In genomic region chr9:20356392-20357206, GRCh38 we compare ENCODE assay signal across 8 cellular contexts.
A peak's percentile ranks its signal among the peaks of the same experiment; 100 is the strongest.
DNase-seq lines count a peak whose midpoint lies in the region; ATAC-seq and TF ChIP-seq lines count a peak whose summit lies in the region.

No MANE protein-coding gene starts in this region.

- H3K4me1 ChIP-seq in NT2/D1 (ENCODE audit: insufficient read depth, insufficient read length) (no peaks in the 10 kb centered on the region), upper lobe of left lung (peaks cover 12 to 30% (median 25%) of the 10 kb centered on the region in 4 donors)

- ATAC-seq in upper lobe of left lung (ENCODE audit: low FRiP score in 2 of 2) = peak; percentile 71 to 74

- no peaks in the 10 kb centered on the region for H3K9me3 Mint-ChIP-seq in osteocyte (ENCODE audit: unreplicated experiment)

- H3K27me3 ChIP-seq in NT2/D1 (ENCODE audit: insufficient read depth, insufficient read length) (no peaks in the 10 kb centered on the region), upper lobe of left lung (no peaks in the 10 kb centered on the region)

- H3K4me3 ChIP-seq in NT2/D1 (ENCODE audit: insufficient read length, low read depth) = peak overlapping the region; percentile 22
- H3K4me3 ChIP-seq in upper lobe of left lung = peak overlapping the region in 2 of 4 donors; percentile 25 to 27

- H3K36me3 ChIP-seq in NT2/D1 (ENCODE audit: insufficient read depth, insufficient read length, low read length) = no peaks in the 10 kb centered on the region
- no peaks in the 10 kb centered on the region for H3K36me3 ChIP-seq in upper lobe of left lung

- H3K4me1 Mint-ChIP-seq in osteocyte (ENCODE audit: unreplicated experiment) = peaks cover 55% of the 10 kb centered on the region

- H3K4me3 Mint-ChIP-seq in osteocyte (ENCODE audit: unreplicated experiment) = peak overlapping the region; percentile 70

- H3K36me3 Mint-ChIP-seq in osteocyte (ENCODE audit: unreplicated experiment) = peaks cover 19% of the 10 kb centered on the region

- DNase-seq in activated effector memory CD4-positive, alpha-beta T cell treated with anti-CD3 and anti-CD28 coated beads, Interleukin-2, amount 50 U/mL, for 16 hours = peak; percentile 73
- no peak for DNase-seq in activated effector memory CD4-positive, alpha-beta T cell treated with Interleukin-2 at 50 U/mL for 16 hours
- peak; percentile 38 for DNase-seq in HK-2 (ENCODE audit: unreplicated experiment)
- peak; percentile 78 for DNase-seq in NT2/D1 (ENCODE audit: low read depth, low spot score)
- peak; percentile 46 for DNase-seq in activated naive CD4-positive, alpha-beta T cell treated with Interleukin-2 at 50 U/mL for 16 hours
- DNase-seq in germinal center (ENCODE audit: low spot score) = peak; percentile 5
- peak; percentile 86 for DNase-seq in osteocyte (ENCODE audit: extremely low spot score, unreplicated experiment)
- peak in 1 of 2 donors; percentile 65 for DNase-seq in upper lobe of left lung

- H3K27ac ChIP-seq in upper lobe of left lung = peak overlapping the region; percentile 7 to 50 (median 16)

- TF ChIP-seq CTCF in osteocyte (IDR thresholded peaks at IDR 0.05) = peak; percentile 80
- peak; percentile 27 to 60 (median 51) for TF ChIP-seq CTCF in upper lobe of left lung (IDR thresholded peaks at IDR 0.05)

- no peaks in the 10 kb centered on the region for H3K9me3 ChIP-seq in NT2/D1 (ENCODE audit: insufficient read depth, low read length)
- no peaks in the 10 kb centered on the region for H3K9me3 ChIP-seq in upper lobe of left lung

- WGBS in upper lobe of left lung, 2 donors = 17 to 23% methylated on average over 10 of the region's 10 CpGs

- H3K9ac ChIP-seq in NT2/D1 (ENCODE audit: insufficient read length, low read depth) = peak overlapping the region; percentile 61

- no peak for TF ChIP-seq POLR2A in upper lobe of left lung (IDR thresholded peaks at IDR 0.05)

- no peak for TF ChIP-seq EP300 in upper lobe of left lung (IDR thresholded peaks at IDR 0.05)

- peak overlapping the region; percentile 92 for H3K27ac Mint-ChIP-seq in osteocyte (ENCODE audit: unreplicated experiment)

- no peaks in the 10 kb centered on the region for H3K27me3 Mint-ChIP-seq in osteocyte (ENCODE audit: unreplicated experiment)
